ENCODE assay signal across 1 cellular context in the genomic region with DNA sequence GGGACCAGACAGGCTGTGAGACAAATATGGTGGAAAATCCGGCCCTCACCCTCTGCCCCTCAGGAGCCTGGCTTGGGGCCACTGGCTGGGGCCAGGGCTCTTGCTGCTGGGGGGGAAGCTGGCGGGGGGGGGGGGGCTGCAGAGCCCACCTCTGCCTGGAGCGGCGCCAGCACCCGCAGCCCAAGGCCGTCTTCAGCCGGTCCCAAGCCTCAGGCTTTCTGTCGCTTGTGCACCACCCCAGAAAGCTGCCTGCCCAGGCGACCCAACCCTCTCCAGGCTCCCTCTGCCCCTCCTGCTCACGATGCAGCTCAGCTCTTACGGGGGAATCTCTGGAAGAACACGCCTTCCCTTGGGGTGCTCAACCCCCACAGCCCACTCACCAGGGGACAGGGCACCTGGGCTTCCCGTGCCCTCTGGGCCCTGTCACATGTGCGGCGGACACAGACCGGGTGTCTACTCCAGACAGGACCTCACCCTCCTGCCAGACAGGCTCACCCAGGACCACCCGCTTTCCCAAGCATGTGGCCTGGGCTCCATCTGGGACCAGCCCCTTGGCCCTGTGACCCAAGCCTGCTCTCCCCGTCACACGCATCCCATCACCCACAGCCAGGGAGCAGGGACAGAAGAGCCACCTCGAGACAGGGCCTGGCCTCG.
TF ChIP-seq lines count a peak whose summit lies in the region.

No MANE protein-coding gene starts in this region.

TF ChIP-seq in SK-N-SH, 30 proteins besides CTCF, POLR2A, EP300 and RAD21 (continued from another document):
- TF ChIP-seq, protein P1, sequence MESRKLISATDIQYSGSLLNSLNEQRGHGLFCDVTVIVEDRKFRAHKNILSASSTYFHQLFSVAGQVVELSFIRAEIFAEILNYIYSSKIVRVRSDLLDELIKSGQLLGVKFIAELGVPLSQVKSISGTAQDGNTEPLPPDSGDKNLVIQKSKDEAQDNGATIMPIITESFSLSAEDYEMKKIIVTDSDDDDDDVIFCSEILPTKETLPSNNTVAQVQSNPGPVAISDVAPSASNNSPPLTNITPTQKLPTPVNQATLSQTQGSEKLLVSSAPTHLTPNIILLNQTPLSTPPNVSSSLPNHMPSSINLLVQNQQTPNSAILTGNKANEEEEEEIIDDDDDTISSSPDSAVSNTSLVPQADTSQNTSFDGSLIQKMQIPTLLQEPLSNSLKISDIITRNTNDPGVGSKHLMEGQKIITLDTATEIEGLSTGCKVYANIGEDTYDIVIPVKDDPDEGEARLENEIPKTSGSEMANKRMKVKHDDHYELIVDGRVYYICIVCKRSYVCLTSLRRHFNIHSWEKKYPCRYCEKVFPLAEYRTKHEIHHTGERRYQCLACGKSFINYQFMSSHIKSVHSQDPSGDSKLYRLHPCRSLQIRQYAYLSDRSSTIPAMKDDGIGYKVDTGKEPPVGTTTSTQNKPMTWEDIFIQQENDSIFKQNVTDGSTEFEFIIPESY (IDR thresholded peaks at IDR 0.05; ENCODE audit: borderline replicate concordance, low read depth) = no peak
- no peak for TF ChIP-seq NRF1 (IDR thresholded peaks at IDR 0.05; ENCODE audit: low read depth, low read length)
- TF ChIP-seq POLR2AphosphoS5 (IDR thresholded peaks at IDR 0.05; ENCODE audit: low read depth, low read length) = no peak
- TF ChIP-seq, protein P2, sequence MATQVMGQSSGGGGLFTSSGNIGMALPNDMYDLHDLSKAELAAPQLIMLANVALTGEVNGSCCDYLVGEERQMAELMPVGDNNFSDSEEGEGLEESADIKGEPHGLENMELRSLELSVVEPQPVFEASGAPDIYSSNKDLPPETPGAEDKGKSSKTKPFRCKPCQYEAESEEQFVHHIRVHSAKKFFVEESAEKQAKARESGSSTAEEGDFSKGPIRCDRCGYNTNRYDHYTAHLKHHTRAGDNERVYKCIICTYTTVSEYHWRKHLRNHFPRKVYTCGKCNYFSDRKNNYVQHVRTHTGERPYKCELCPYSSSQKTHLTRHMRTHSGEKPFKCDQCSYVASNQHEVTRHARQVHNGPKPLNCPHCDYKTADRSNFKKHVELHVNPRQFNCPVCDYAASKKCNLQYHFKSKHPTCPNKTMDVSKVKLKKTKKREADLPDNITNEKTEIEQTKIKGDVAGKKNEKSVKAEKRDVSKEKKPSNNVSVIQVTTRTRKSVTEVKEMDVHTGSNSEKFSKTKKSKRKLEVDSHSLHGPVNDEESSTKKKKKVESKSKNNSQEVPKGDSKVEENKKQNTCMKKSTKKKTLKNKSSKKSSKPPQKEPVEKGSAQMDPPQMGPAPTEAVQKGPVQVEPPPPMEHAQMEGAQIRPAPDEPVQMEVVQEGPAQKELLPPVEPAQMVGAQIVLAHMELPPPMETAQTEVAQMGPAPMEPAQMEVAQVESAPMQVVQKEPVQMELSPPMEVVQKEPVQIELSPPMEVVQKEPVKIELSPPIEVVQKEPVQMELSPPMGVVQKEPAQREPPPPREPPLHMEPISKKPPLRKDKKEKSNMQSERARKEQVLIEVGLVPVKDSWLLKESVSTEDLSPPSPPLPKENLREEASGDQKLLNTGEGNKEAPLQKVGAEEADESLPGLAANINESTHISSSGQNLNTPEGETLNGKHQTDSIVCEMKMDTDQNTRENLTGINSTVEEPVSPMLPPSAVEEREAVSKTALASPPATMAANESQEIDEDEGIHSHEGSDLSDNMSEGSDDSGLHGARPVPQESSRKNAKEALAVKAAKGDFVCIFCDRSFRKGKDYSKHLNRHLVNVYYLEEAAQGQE (IDR thresholded peaks at IDR 0.05; ENCODE audit: low read depth, low read length) = no peak
- TF ChIP-seq FOXJ3 (CRISPR knock-in tag; IDR thresholded peaks at IDR 0.05) = no peak
- TF ChIP-seq GATA2 (CRISPR knock-in tag; IDR thresholded peaks at IDR 0.05) = no peak
- TF ChIP-seq FOSL2 (IDR thresholded peaks at IDR 0.05; ENCODE audit: borderline replicate concordance, low read depth) = no peak
- no peak for TF ChIP-seq CHD2 (IDR thresholded peaks at IDR 0.05; ENCODE audit: low read length, partially characterized antibody)
- TF ChIP-seq SMC3 (IDR thresholded peaks at IDR 0.05; ENCODE audit: low read depth, low read length) = no peak
TF ChIP-seq in SK-N-SH: peak in this region for 0.
